13 cellular contexts compared by ENCODE assay signal in the genomic region with DNA sequence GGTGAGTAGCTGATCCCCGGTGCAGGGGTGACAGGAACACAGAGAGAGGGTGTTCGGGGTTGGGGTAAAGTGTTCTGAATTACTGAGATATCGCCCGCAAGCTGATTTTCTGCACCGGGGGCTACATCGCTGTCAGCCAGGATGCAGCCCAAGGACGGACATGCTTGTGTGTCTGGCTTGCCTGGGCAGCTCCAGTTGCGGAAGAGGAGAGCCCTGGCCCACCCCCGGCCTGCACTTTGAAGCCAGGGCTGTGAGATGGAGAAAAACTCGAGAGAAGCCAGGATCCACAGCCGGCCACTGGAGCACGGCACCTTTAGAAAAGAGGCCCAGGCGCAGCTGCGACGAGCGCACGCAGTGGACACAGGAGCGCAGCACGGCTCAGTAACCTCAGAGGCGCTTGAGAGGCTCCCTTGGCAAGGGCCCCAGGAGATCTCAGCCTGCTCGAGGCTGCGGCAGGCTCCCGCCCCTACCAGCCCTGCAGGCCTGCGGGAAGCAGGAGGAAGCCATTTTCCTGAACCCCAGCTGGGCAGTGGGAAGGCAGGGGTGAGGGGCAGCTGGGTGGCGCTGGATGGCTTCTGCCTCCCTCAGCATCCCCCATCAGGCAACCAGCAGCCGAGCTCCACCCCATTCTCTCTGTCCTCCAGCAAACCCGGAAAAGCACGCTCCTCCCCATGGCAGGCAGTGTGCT. TPM values are rescaled to one million over a fixed set of nuclear protein-coding genes. Genes with fewer than 3 reads are reported as not detected.
DNase-seq lines count a peak whose midpoint lies in the region; ATAC-seq, FAIRE-seq and TF ChIP-seq lines count a peak whose summit lies in the region.
"Had no signal": no experiment of that assay in that cellular context is flagged by ENCODE, and none has a peak within 500 bp of the region (broad histone marks: within the 10 kb centered on the region; RNA-seq: fewer than 3 reads in every experiment).

No MANE protein-coding gene starts in this region.

- peaks cover 6% of the 10 kb centered on the region for H3K27me3 ChIP-seq in BLaER1
- no peaks in the 10 kb centered on the region for H3K27me3 ChIP-seq in H1 (replicated peaks in 1 of 4; ENCODE audit: control insufficient read depth in 3 of 4, extremely low read depth in 1 of 4, insufficient read depth in 3 of 4, low read length in 3 of 4)
- no peaks in the 10 kb centered on the region for H3K27me3 ChIP-seq in A673 (replicated peaks; ENCODE audit: insufficient read depth, low read depth, low read length, poor library complexity)
- H3K27me3 ChIP-seq: vagina had no signal

- no peak overlapping the region for H3K14ac ChIP-seq in H1 (ENCODE audit: insufficient read length)

- H4K20me1 ChIP-seq in BLaER1 (no peaks in the 10 kb centered on the region), H1 (replicated peaks in 1 of 2; ENCODE audit: control insufficient read depth in 1 of 2, insufficient read depth in 2 of 2, low read length in 2 of 2) (no peaks in the 10 kb centered on the region)

- peak overlapping the region; percentile 89 for H3K27ac Mint-ChIP-seq in nephron progenitor cell
- H3K27ac Mint-ChIP-seq: activated CD4-positive, alpha-beta memory T cell treated with anti-CD3 and anti-CD28 coated beads, Interleukin-2, amount 10 ng/mL, durations not matched to agents 7 days and 5 days had no signal

- H2AK5ac ChIP-seq in H1 (ENCODE audit: low read depth, low read length): peak overlapping the region; percentile 82; the same call in 1 of the 2 replicates

- no peak overlapping the region for H3K4me3 Mint-ChIP-seq in nephron progenitor cell
- H3K4me3 Mint-ChIP-seq: activated CD4-positive, alpha-beta memory T cell treated with anti-CD3 and anti-CD28 coated beads, Interleukin-2, amount 10 ng/mL, durations not matched to agents 7 days and 5 days had no signal

- H3K4me1 ChIP-seq in BLaER1 (peaks cover 55% of the 10 kb centered on the region), H1 (replicated peaks in 1 of 4; ENCODE audit: control insufficient read depth in 3 of 4, insufficient read depth in 4 of 4, low read length in 3 of 4) (peaks cover 3 to 43% (median 31%) of the 10 kb centered on the region in 4 experiments), A673 (ENCODE audit: insufficient read depth, low read length, poor library complexity, severe bottlenecking) (peaks cover 17% of the 10 kb centered on the region)

- no peaks in the 10 kb centered on the region for H3K36me3 Mint-ChIP-seq in nephron progenitor cell (ENCODE audit: low read depth)

- no peak for TF ChIP-seq RAD21 in H1 (IDR thresholded peaks at IDR 0.05 in 1 of 2, conservative IDR thresholded peaks at IDR 0.05 in 1 of 2; ENCODE audit: low read depth in 2 of 2, low read length in 2 of 2)

- H3K4me2 ChIP-seq in BLaER1: peak overlapping the region; percentile 81
- H3K4me2 ChIP-seq in H1 (ENCODE audit: insufficient read depth in 1 of 2, low read depth in 2 of 2, low read length in 2 of 2): no peak overlapping the region; a peak in 1 of 4 replicates

- no peak overlapping the region for H3K4ac ChIP-seq in H1 (replicated peaks; ENCODE audit: insufficient read length, low read depth, low read length)

- CTCF ChIA-PET in H1 (lab: Charles Lee; ENCODE audit: partially characterized antibody): interaction anchor here (0.7 to 3.9 kb wide), 11 partner anchors 10 to 430 kb away, joined by 3 to 12 read pairs (median 3); no protein-coding TSS in a partner anchor
- CTCF ChIA-PET in A673 (lab: Charles Lee): no interaction called here

- FAIRE-seq in H1 (lab: Jason Lieb, UNC): no peak
- FAIRE-seq: GM12891 had no signal

- TF ChIP-seq CTCF in H1 (IDR thresholded peaks at IDR 0.05; ENCODE audit: control extremely low read depth in 1 of 3, insufficient read depth in 1 of 3, low read depth in 1 of 3, low read length in 3 of 3) (no peak), nephron progenitor cell (IDR thresholded peaks at IDR 0.05) (no peak), A673 (conservative IDR thresholded peaks at IDR 0.05; ENCODE audit: low read depth, low read length) (no peak)

- no peaks in the 10 kb centered on the region for H3K79me2 ChIP-seq in H1 (ENCODE audit: control insufficient read depth in 1 of 2, insufficient read depth in 2 of 2, low read length in 2 of 2)

- peaks cover 4% of the 10 kb centered on the region for H3K27me3 Mint-ChIP-seq in nephron progenitor cell (ENCODE audit: low read depth, poor library complexity)

- H4K91ac ChIP-seq in H1 (replicated peaks; ENCODE audit: insufficient read length, low read length): peak overlapping the region; percentile 92

- peak overlapping the region; percentile 56 for H2BK120ac ChIP-seq in H1 (replicated peaks; ENCODE audit: low read depth, low read length)

- TF ChIP-seq EP300 in H1 (IDR thresholded peaks at IDR 0.05; ENCODE audit: borderline replicate concordance in 1 of 2, low read depth in 2 of 2, low read length in 2 of 2): no peak

- peak overlapping the region; percentile 49 for H3K9ac ChIP-seq in BLaER1
- H3K9ac ChIP-seq in H1 (replicated peaks in 1 of 4; ENCODE audit: extremely low read depth in 1 of 4, low read depth in 3 of 4, low read length in 3 of 4): no peak overlapping the region; a peak in 1 of 7 replicates

- DNase-seq in NCI-H1092 treated with DMSO at 0.1 percent for 48 hours (lab: John Stamatoyannopoulos, UW) (peak; percentile 83), H1 (ENCODE audit: low read depth in 1 of 2, low spot score in 2 of 2) (no peak), nephron progenitor cell (peak; percentile 43), sciatic nerve (ENCODE audit: low spot score) (no peak), A673 (ENCODE audit: low spot score) (no peak)
- DNase-seq in activated CD4-positive, CD25-positive, alpha-beta regulatory T cell (lab: John Stamatoyannopoulos, UW): no peak
- DNase-seq in stimulated activated naive CD4-positive, alpha-beta T cell treated with Interleukin-2 at 50 U/mL for 16 hours (lab: John Stamatoyannopoulos, UW): no peak
- DNase-seq: activated CD4-positive, alpha-beta memory T cell treated with anti-CD3 and anti-CD28 coated beads, Interleukin-2, amount 10 ng/mL, durations not matched to agents 7 days and 5 days; COR-L47; NCI-H748 treated with DMSO at 0.1 percent for 48 hours had no signal

- H3K4me1 Mint-ChIP-seq in nephron progenitor cell: peaks cover 80% of the 10 kb centered on the region
- H3K4me1 Mint-ChIP-seq: activated CD4-positive, alpha-beta memory T cell treated with anti-CD3 and anti-CD28 coated beads, Interleukin-2, amount 10 ng/mL, durations not matched to agents 7 days and 5 days had no signal

- H4K8ac ChIP-seq in H1 (ENCODE audit: extremely low read depth, insufficient read depth, low read length): 0 out of 2 replicates have a peak overlapping the region, but pooled peaks have one; percentile 38

- 77% methylated on average over 27 of the region's 28 CpGs; no CpG with 5 or more reads in 1 of the 2 experiments for WGBS in H1 (ENCODE audit: extremely low coverage in 1 of 2, insufficient coverage in 1 of 2, insufficient read length in 1 of 2, insufficient replicate concordance in 2 of 2, low coverage in 1 of 2, low lambda C conversion rate in 2 of 2, missing lambda C conversion rate in 1 of 2), 2 experiments

- POLR2A ChIA-PET in H1 (lab: Charles Lee; ENCODE audit: partially characterized antibody) (interaction anchor here (0.8 to 2.4 kb wide), 7 partner anchors 8 to 65 kb away, joined by 3 to 7 read pairs (median 4); no protein-coding TSS in a partner anchor), A673 (lab: Charles Lee; ENCODE audit: low non-redundant PET) (no interaction called here)

- H3K36me3 ChIP-seq in BLaER1 (no peaks in the 10 kb centered on the region), H1 (ENCODE audit: control insufficient read depth in 2 of 4, insufficient read depth in 4 of 4, low read length in 3 of 4) (no peaks in the 10 kb centered on the region), A673 (ENCODE audit: insufficient read depth, low read length, poor library complexity, severe bottlenecking) (no peaks in the 10 kb centered on the region)
- H3K36me3 ChIP-seq: vagina had no signal

- intact Hi-C loops in sciatic nerve (cut with DNase I) (no loop called here), A673 (cut with micrococcal nuclease; ENCODE audit: unreplicated experiment) (no loop called here)

- H2BK20ac ChIP-seq in H1 (ENCODE audit: low read length): peak overlapping the region; percentile 97; the same call in 1 of the 2 replicates

- BruUV-seq in A673 (replicated peaks; lab: Mats Ljungman, UMichigan): no TSS peak

- H3K23me2 ChIP-seq in H1 (ENCODE audit: low read depth, low read length): peaks cover 2% of the 10 kb centered on the region; the same call in 1 of the 2 replicates

- TF ChIP-seq POLR2A in H1 (IDR thresholded peaks at IDR 0.05; ENCODE audit: control extremely low read depth in 1 of 2, low read depth in 2 of 2, low read length in 2 of 2): no peak

- H2BK5ac ChIP-seq in H1 (ENCODE audit: low read depth, low read length): peak overlapping the region; percentile 4; the same call in 1 of the 2 replicates

- no peak overlapping the region for H3K56ac ChIP-seq in H1 (replicated peaks; ENCODE audit: insufficient read length, low read depth, low read length)

- H3K79me1 ChIP-seq in H1 (ENCODE audit: low read depth, low read length): no peaks in the 10 kb centered on the region

- peak overlapping the region; percentile 95; the same call in 1 of the 2 replicates for H2BK12ac ChIP-seq in H1 (ENCODE audit: low read depth, low read length)

- no peaks in the 10 kb centered on the region for H3K9me3 ChIP-seq in BLaER1
- H3K9me3 ChIP-seq in H1 (ENCODE audit: insufficient read depth in 2 of 2, low read depth in 1 of 2, low read length in 1 of 2): no peaks in the 10 kb centered on the region
- no peaks in the 10 kb centered on the region for H3K9me3 ChIP-seq in A673 (ENCODE audit: low read depth, low read length, poor library complexity, severe bottlenecking)
- H3K9me3 ChIP-seq: vagina had no signal

- 0 out of 2 replicates have a peak overlapping the region, but pooled peaks have one; percentile 68 for H2AFZ ChIP-seq in H1 (ENCODE audit: low read length)

- no peak overlapping the region for H4K5ac ChIP-seq in H1 (ENCODE audit: insufficient read length, low read depth, low read length)

- H3K9me3 Mint-ChIP-seq in nephron progenitor cell: no peaks in the 10 kb centered on the region
- H3K9me3 Mint-ChIP-seq: activated CD4-positive, alpha-beta memory T cell treated with anti-CD3 and anti-CD28 coated beads, Interleukin-2, amount 10 ng/mL, durations not matched to agents 7 days and 5 days had no signal

- peak overlapping the region; percentile 19; the same call in 1 of the 2 replicates for H3K4me3 ChIP-seq in BLaER1
- H3K4me3 ChIP-seq in H1 (ENCODE audit: extremely low read depth in 1 of 4, insufficient read depth in 2 of 4, low read depth in 3 of 4, low read length in 4 of 4): no peak overlapping the region
- no peak overlapping the region for H3K4me3 ChIP-seq in A673 (ENCODE audit: low read depth, low read length, poor library complexity, severe bottlenecking)
- H3K4me3 ChIP-seq: vagina had no signal

- H3K18ac ChIP-seq in H1 (ENCODE audit: extremely low read depth, low read length): peak overlapping the region; percentile 93

- H3K23ac ChIP-seq in H1 (ENCODE audit: insufficient read length): no peak overlapping the region

- H2BK15ac ChIP-seq in H1 (ENCODE audit: low read length): peak overlapping the region; percentile 21; the same call in 1 of the 2 replicates

- H3K27ac ChIP-seq in BLaER1: peak overlapping the region; percentile 50
- H3K27ac ChIP-seq in H1 (ENCODE audit: low read depth, low read length): no peak overlapping the region
- H3K27ac ChIP-seq in A673 (ENCODE audit: low read depth, low read length, poor library complexity, severe bottlenecking): no peak overlapping the region
- H3K27ac ChIP-seq: vagina had no signal

- no peak for ATAC-seq in sciatic nerve

RNA-seq across cellular contexts. Expression of gene C9orf50, which starts 59.2 kb away (rescaled TPM):
- total RNA-seq in H1 (2021; fragmentation: NEBNext Ultra II Directional; extraction: Animal tissue kit (Norgen Biotek cat#: 25700)): not detected in 2 replicates
- not detected in 2 replicates for polyA plus RNA-seq in H1 (2011; rRNA removed)
- polyA plus RNA-seq in H1 (2011; cell fraction: cytosol; rRNA removed): not detected
- polyA plus RNA-seq in H1 (2011; cell fraction: nucleus; rRNA removed): 0.17 TPM
- polyA plus RNA-seq in H1 (2012, experiment 1 of 2): not detected in 4 replicates
- polyA plus RNA-seq in H1 (2012, experiment 2 of 2): not detected
- polyA plus RNA-seq in H1 (2013, experiment 1 of 2): not detected
- not detected for polyA plus RNA-seq in H1 (2013, experiment 2 of 2)
- polyA minus RNA-seq in H1 (2011; rRNA and poly(A)+ RNA removed): not detected in 2 replicates
- not detected for polyA minus RNA-seq in H1 (2011; cell fraction: cytosol; rRNA and poly(A)+ RNA removed)
- polyA minus RNA-seq in H1 (2011; cell fraction: nucleus; rRNA and poly(A)+ RNA removed): 0.40 TPM
- 2.2 TPM for total RNA-seq in sciatic nerve
- 0.28 TPM in 1 of 2 replicates, not detected in the other for total RNA-seq in A673 (2021)
- total RNA-seq: activated CD4-positive, alpha-beta memory T cell treated with anti-CD3 and anti-CD28 coated beads, Interleukin-2, amount 10 ng/mL, durations not matched to agents 7 days and 5 days; vagina had no signal

Comparison
In these comparisons a context has a peak if more than half of its experiments do, and no peak if none do; other contexts are left out.
1. DNase-seq: peak in NCI-H1092 treated with DMSO at 0.1 percent for 48 hours (single experiment) and nephron progenitor cell (single experiment); none in H1 (0 of 2), activated CD4-positive, CD25-positive, alpha-beta regulatory T cell (0 of 4), sciatic nerve (single experiment), stimulated activated naive CD4-positive, alpha-beta T cell treated with Interleukin-2 at 50 U/mL for 16 hours (single experiment) and A673 (single experiment).